ENCODE assay signal across 7 cellular contexts in genomic region chr18:42181474-42181873, GRCh38.
"Had no signal": no experiment of that assay in that cellular context is flagged by ENCODE, and none has a peak within 500 bp of the region (broad histone marks: within the 10 kb centered on the region; RNA-seq: fewer than 3 reads in every experiment).

No MANE protein-coding gene starts in this region.

- H3K27me3 Mint-ChIP-seq: IgD-negative memory B cell had no signal

- DNase-seq: H9, HCEC 1CT, KBM-7 had no signal

- H3K4me1 Mint-ChIP-seq: GM23338, H9, IgD-negative memory B cell had no signal

- ATAC-seq: GM23338, HepG2 had no signal

- H2AFZ ChIP-seq: GM23338 had no signal

- H3K4me2 ChIP-seq: GM23338 had no signal

- H3K4me3 Mint-ChIP-seq: GM23338, H9, IgD-negative memory B cell had no signal

- H3K9me3 Mint-ChIP-seq: H9, IgD-negative memory B cell had no signal

- H3K27ac ChIP-seq: HL-60 had no signal

- H3K4me3 ChIP-seq: GM23338 had no signal

- H3K27ac Mint-ChIP-seq: GM23338, H9, IgD-negative memory B cell had no signal
